ENCODE assay signal across 7 cellular contexts in the genomic region with DNA sequence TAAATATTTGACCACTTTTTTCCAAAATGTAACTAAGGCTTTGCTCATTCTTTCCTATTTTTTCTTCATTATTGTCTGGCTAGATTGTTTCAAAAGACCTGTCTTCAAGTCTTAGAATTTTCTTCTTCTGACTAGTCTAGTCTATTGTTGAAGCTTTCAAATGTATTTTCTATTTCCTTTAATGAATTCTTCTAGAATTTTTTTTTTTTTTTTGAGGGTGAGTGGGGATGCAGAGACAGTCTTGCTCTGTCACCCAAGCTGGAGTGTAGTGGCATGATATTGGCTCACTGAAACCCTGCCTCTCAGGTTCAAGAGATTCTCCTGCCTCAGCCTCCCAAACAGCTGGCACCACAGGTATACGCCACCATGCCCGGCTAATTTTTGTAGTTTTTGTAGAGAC.
"Had no signal": no experiment of that assay in that cellular context is flagged by ENCODE, and none has a peak within 500 bp of the region (broad histone marks: within the 10 kb centered on the region; RNA-seq: fewer than 3 reads in every experiment).

No MANE protein-coding gene starts in this region.

- ATAC-seq: GM12878 had no signal

- DNase-seq: GDM1, GF-D8 had no signal

- FAIRE-seq: G401.6, GM12878, GM12891, GM12892, GM18507 had no signal

- H3K4me3 ChIP-seq: GM12878 had no signal
